10 cellular contexts compared by ENCODE assay signal in genomic region chr16:86874141-86874540, GRCh38.
A peak's percentile ranks its signal among the peaks of the same experiment; 100 is the strongest.
DNase-seq lines count a peak whose midpoint lies in the region; FAIRE-seq and TF ChIP-seq lines count a peak whose summit lies in the region.
"Had no signal": no experiment of that assay in that cellular context is flagged by ENCODE, and none has a peak within 500 bp of the region (broad histone marks: within the 10 kb centered on the region; RNA-seq: fewer than 3 reads in every experiment).

No MANE protein-coding gene starts in this region.

- no peaks in the 10 kb centered on the region for H3K9me3 Mint-ChIP-seq in endothelial cell (ENCODE audit: unreplicated experiment)

- H3K9me3 ChIP-seq in Peyer's patch, result no peaks in the 10 kb centered on the region
- peaks cover 0 to 9% of the 10 kb centered on the region in 2 donors for H3K9me3 ChIP-seq in kidney (ENCODE audit: control insufficient read depth in 1 of 2, low read length in 2 of 2)

- no peak overlapping the region for H3K4me3 Mint-ChIP-seq in endothelial cell (ENCODE audit: unreplicated experiment)
- H3K4me3 Mint-ChIP-seq: naive thymus-derived CD4-positive, alpha-beta T cell had no signal

- intact Hi-C loops in kidney (cut with DNase I), result no loop called here

- no peaks in the 10 kb centered on the region for H3K36me3 Mint-ChIP-seq in endothelial cell (ENCODE audit: low read depth, unreplicated experiment)

- FAIRE-seq in kidney (lab: Jason Lieb, UNC), result no peak
- FAIRE-seq: G401.6 had no signal

- TF ChIP-seq POLR2A in Peyer's patch (IDR thresholded peaks at IDR 0.05), result no peak

- H3K4me1 ChIP-seq in Peyer's patch, result no peaks in the 10 kb centered on the region
- H3K4me1 ChIP-seq in kidney (ENCODE audit: control insufficient read depth in 1 of 2, insufficient read depth in 1 of 2, low read depth in 1 of 2, low read length in 2 of 2), result no peaks in the 10 kb centered on the region

- H3K4me3 ChIP-seq in Peyer's patch, result no peak overlapping the region
- no peak overlapping the region for H3K4me3 ChIP-seq in kidney (ENCODE audit: low read length in 2 of 2)
- no peak overlapping the region for H3K4me3 ChIP-seq in coronary artery

- H3K27ac Mint-ChIP-seq in endothelial cell (ENCODE audit: unreplicated experiment), result no peak overlapping the region
- H3K27ac Mint-ChIP-seq: naive thymus-derived CD4-positive, alpha-beta T cell had no signal

- H3K36me3 ChIP-seq in Peyer's patch (no peaks in the 10 kb centered on the region), kidney (ENCODE audit: control insufficient read depth in 1 of 2, insufficient read depth in 2 of 2, low read length in 2 of 2) (no peaks in the 10 kb centered on the region)

- DNase-seq in activated CD4-positive, alpha-beta T cell treated with anti-CD3 and anti-CD28 coated beads for 24 hours (ENCODE audit: low read depth in 2 of 2), result peak; percentile 7 to 9
- DNase-seq in activated CD4-positive, alpha-beta T cell treated with anti-CD3 and anti-CD28 coated beads for 4 hours, result no peak
- no peak for DNase-seq in Peyer's patch
- DNase-seq in endothelial cell (ENCODE audit: low spot score), result peak; percentile 73
- DNase-seq in stimulated activated CD4-positive, alpha-beta T cell treated with anti-CD3 and anti-CD28 coated beads, Interleukin-4, amount 100 ng/mL, for 1 hour, result peak; percentile 25
- DNase-seq in NCI-H2171 (lab: John Stamatoyannopoulos, UW), result no peak
- no peak for DNase-seq in kidney
- DNase-seq in coronary artery (ENCODE audit: low spot score), result no peak

- TF ChIP-seq CTCF in Peyer's patch (IDR thresholded peaks at IDR 0.05), result peak in 4 of 6 experiments; percentile 24 to 60 (median 54)
- peak; percentile 68 for TF ChIP-seq CTCF in endothelial cell (IDR thresholded peaks at IDR 0.05; ENCODE audit: unreplicated experiment)
- no peak for TF ChIP-seq CTCF in kidney (IDR thresholded peaks at IDR 0.05; ENCODE audit: borderline replicate concordance, extremely low read depth, insufficient read depth)
- TF ChIP-seq CTCF in coronary artery (IDR thresholded peaks at IDR 0.05), result no peak

- peaks cover 2% of the 10 kb centered on the region for H3K27me3 Mint-ChIP-seq in endothelial cell (ENCODE audit: unreplicated experiment)

- peaks cover 23% of the 10 kb centered on the region for H3K4me1 Mint-ChIP-seq in endothelial cell (ENCODE audit: unreplicated experiment)

- no peak overlapping the region for H3K9ac ChIP-seq in kidney (ENCODE audit: low read length in 2 of 2)

- H3K27me3 ChIP-seq in Peyer's patch, result no peaks in the 10 kb centered on the region

- H3K27ac ChIP-seq in Peyer's patch (no peak overlapping the region), kidney (ENCODE audit: low read depth in 2 of 2, low read length in 2 of 2) (no peak overlapping the region), coronary artery (no peak overlapping the region)

Comparison
In these comparisons a context has a peak if more than half of its experiments do, and no peak if none do; other contexts are left out.
1. DNase-seq: peak in activated CD4-positive, alpha-beta T cell treated with anti-CD3 and anti-CD28 coated beads for 24 hours (2 of 2), endothelial cell (single experiment) and stimulated activated CD4-positive, alpha-beta T cell treated with anti-CD3 and anti-CD28 coated beads, Interleukin-4, amount 100 ng/mL, for 1 hour (single experiment); none in activated CD4-positive, alpha-beta T cell treated with anti-CD3 and anti-CD28 coated beads for 4 hours (0 of 2), Peyer's patch (0 of 3), NCI-H2171 (single experiment), kidney (single experiment) and coronary artery (single experiment).
2. CTCF ChIP-seq: peak in Peyer's patch (4 of 6) and endothelial cell (single experiment); none in kidney (single experiment) and coronary artery (single experiment).